1 cellular context compared by ENCODE assay signal in genomic region chr4:175986-176385, GRCh38.
TF ChIP-seq lines count a peak whose summit lies in the region.

No MANE protein-coding gene starts in this region.

TF ChIP-seq in liver, 16 proteins besides CTCF, POLR2A, EP300 and RAD21 (continued from another document):
- TF ChIP-seq REST (IDR thresholded peaks at IDR 0.05) (no peak), NR2F2 (IDR thresholded peaks at IDR 0.05) (no peak), JUND (IDR thresholded peaks at IDR 0.05) (no peak), RXRA (IDR thresholded peaks at IDR 0.05) (no peak), HNF4G (IDR thresholded peaks at IDR 0.05) (no peak), HNF4A (conservative IDR thresholded peaks at IDR 0.05) (no peak), FOXA1 (IDR thresholded peaks at IDR 0.05) (no peak), YY1 (IDR thresholded peaks at IDR 0.05) (no peak), TAF1 (conservative IDR thresholded peaks at IDR 0.05) (no peak), GABPA (IDR thresholded peaks at IDR 0.05 in 1 of 2, conservative IDR thresholded peaks at IDR 0.05 in 1 of 2) (no peak), ATF3 (IDR thresholded peaks at IDR 0.05) (no peak), SP1 (IDR thresholded peaks at IDR 0.05) (no peak)
- TF ChIP-seq, protein P1, sequence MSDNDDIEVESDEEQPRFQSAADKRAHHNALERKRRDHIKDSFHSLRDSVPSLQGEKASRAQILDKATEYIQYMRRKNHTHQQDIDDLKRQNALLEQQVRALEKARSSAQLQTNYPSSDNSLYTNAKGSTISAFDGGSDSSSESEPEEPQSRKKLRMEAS (IDR thresholded peaks at IDR 0.05) = no peak
